ENCODE assay signal across 20 cellular contexts in the genomic region with DNA sequence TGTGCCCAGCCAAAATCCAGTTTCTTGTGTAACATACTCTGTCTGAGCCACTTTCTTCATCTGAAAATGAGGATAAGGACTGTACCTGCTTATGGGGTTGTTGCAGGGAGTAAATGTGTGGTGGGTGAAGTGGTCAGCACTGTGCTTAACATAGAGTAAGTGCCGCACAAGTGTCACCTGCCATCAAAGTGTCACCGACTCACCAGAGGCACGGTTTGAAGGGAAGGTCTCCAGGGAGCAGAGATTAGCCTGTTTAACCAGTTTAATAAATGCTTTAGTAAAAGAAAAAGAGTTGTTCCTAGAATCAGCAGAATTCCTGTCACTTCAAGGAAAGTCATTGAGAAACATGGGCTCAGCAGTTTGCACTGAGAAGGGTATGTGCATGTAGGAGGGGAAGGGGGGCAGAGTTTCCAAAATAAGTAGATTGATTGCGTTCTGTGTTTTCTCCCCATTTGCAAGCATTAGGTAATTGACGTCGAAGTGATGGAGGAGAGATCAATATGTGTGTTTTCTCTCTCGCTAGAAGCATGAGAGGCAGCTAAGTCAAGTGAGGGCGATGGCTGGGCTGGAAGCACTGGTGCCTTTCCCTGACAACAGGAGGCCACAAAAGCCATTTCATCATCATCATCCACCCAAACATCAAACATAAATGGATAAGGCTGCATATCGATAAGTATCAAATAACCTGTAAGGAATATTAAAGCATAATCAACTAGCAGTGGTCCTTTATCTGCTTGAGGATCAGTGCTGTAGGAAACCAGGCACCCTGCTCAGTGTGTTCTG. TPM values are rescaled to one million over a fixed set of nuclear protein-coding genes. Genes with fewer than 3 reads are reported as not detected.
DNase-seq lines count a peak whose midpoint lies in the region; ATAC-seq, FAIRE-seq and TF ChIP-seq lines count a peak whose summit lies in the region.
"Had no signal": no experiment of that assay in that cellular context is flagged by ENCODE, and none has a peak within 500 bp of the region (broad histone marks: within the 10 kb centered on the region; RNA-seq: fewer than 3 reads in every experiment).

No MANE protein-coding gene starts in this region.

- H3K79me2 ChIP-seq in HepG2 (ENCODE audit: insufficient read depth, low read length) = no peaks in the 10 kb centered on the region
- H3K79me2 ChIP-seq in parathyroid adenoma = no peaks in the 10 kb centered on the region

- TF ChIP-seq CTCF in cardiac muscle cell (IDR thresholded peaks at IDR 0.05; ENCODE audit: low read depth, low read length) (no peak), HepG2 (CRISPR knock-in tag; IDR thresholded peaks at IDR 0.05) (no peak), parathyroid adenoma (IDR thresholded peaks at IDR 0.05) (no peak)

- ATAC-seq in left cardiac atrium = no peak
- no peak for ATAC-seq in HepG2
- ATAC-seq: HCT116, Right ventricle myocardium inferior had no signal

- peaks cover 38% of the 10 kb centered on the region for H3K4me1 ChIP-seq in cardiac muscle cell (ENCODE audit: low read depth)
- peaks cover 64% of the 10 kb centered on the region for H3K4me1 ChIP-seq in HepG2 (ENCODE audit: insufficient read depth, low read length)
- H3K4me1 ChIP-seq in parathyroid adenoma = peaks cover 7% of the 10 kb centered on the region
- H3K4me1 ChIP-seq: BE2C had no signal

- no peak for TF ChIP-seq EP300 in HepG2 (IDR thresholded peaks at IDR 0.05; ENCODE audit: low read depth in 2 of 2, low read length in 2 of 2)
- TF ChIP-seq EP300 in HepG2 (CRISPR knock-in tag; IDR thresholded peaks at IDR 0.05; ENCODE audit: borderline replicate concordance) = no peak

- in situ Hi-C loops in HepG2 (cut with HindIII; ENCODE audit: extremely low pct_ligation_motif_present, low pct_unique_long_range_greater_than_20kb) = no loop called here

- no peaks in the 10 kb centered on the region for H3K27me3 ChIP-seq in cardiac muscle cell
- no peaks in the 10 kb centered on the region for H3K27me3 ChIP-seq in HepG2 (ENCODE audit: control insufficient read depth in 1 of 2, insufficient read depth in 2 of 2, low read length in 2 of 2)
- no peaks in the 10 kb centered on the region for H3K27me3 ChIP-seq in parathyroid adenoma (ENCODE audit: control insufficient read depth, insufficient read depth, low read length)

- CTCF ChIA-PET in HepG2 (lab: Yijun Ruan, JAX; ENCODE audit: low intra/inter-chr PET ratio, low total read pairs) = no interaction called here

- no TSS peak for BruUV-seq in HepG2 (replicated peaks; lab: Mats Ljungman, UMichigan)

- H3K9ac ChIP-seq in HepG2 (ENCODE audit: insufficient read depth, low read depth, low read length) (no peak overlapping the region), parathyroid adenoma (no peak overlapping the region)
- H3K9ac ChIP-seq: GM23248 had no signal

- intact Hi-C loops in left cardiac atrium (cut with DNase I) = no loop called here
- intact Hi-C loops in HepG2 (cut with micrococcal nuclease; ENCODE audit: unreplicated experiment) = no loop called here
- intact Hi-C loops in cardiac septum (cut with DNase I) = no loop called here

- H3K4me2 ChIP-seq in HepG2 (ENCODE audit: low read depth, low read length) (no peak overlapping the region), parathyroid adenoma (ENCODE audit: low read length) (peak overlapping the region; percentile 44)

- H3K27ac ChIP-seq in cardiac muscle cell (peak overlapping the region; percentile 38), HepG2 (ENCODE audit: extremely low read length, insufficient read depth, low read length) (no peak overlapping the region), parathyroid adenoma (no peak overlapping the region)
- H3K27ac ChIP-seq: GM23248 had no signal

- H3K4me3 ChIP-seq in cardiac muscle cell (no peak overlapping the region), HepG2 (replicated peaks in 1 of 3; ENCODE audit: insufficient read depth in 1 of 3, low read depth in 2 of 3, low read length in 3 of 3) (no peak overlapping the region), parathyroid adenoma (ENCODE audit: low read depth, low read length) (no peak overlapping the region)
- H3K4me3 ChIP-seq: GM23248 had no signal

- no peak for FAIRE-seq in HepG2 (lab: Jason Lieb, UNC)
- FAIRE-seq: D721Med, G401.6 had no signal

- DNase-seq in cardiac muscle cell (ENCODE audit: low read depth in 1 of 2, low spot score in 1 of 2) = peak in 1 of 2 donors; percentile 57
- no peak for DNase-seq in left cardiac atrium
- no peak for DNase-seq in HepG2 (ENCODE audit: low spot score)
- no peak for DNase-seq in NCI-H1092 (lab: John Stamatoyannopoulos, UW)
- DNase-seq in NCI-H446 (lab: John Stamatoyannopoulos, UW) = no peak
- no peak for DNase-seq in cardiac septum (ENCODE audit: low spot score)
- DNase-seq in activated T-cell treated with anti-CD3 and anti-CD28 coated beads, Interleukin-2, amount 50 U/mL, for 48 hours = no peak
- DNase-seq: 8988T; BE2C; CD4-positive, alpha-beta T cell; DMS79 treated with DMSO at 0.1 percent for 48 hours; GM23248; NCI-H1417; NCI-H187 treated with DMSO at 0.1 percent for 48 hours; NCI-H2171 treated with DMSO at 0.1 percent for 48 hours had no signal

- WGBS in HepG2 (ENCODE audit: low lambda C conversion rate) = 81% methylated on average over 9 of the region's 9 CpGs

- H4K20me1 ChIP-seq in HepG2 (ENCODE audit: insufficient read depth, low read length) = no peaks in the 10 kb centered on the region

- H2AFZ ChIP-seq in HepG2 (ENCODE audit: low read length) (no peak overlapping the region), parathyroid adenoma (peak overlapping the region; percentile 35)
- H2AFZ ChIP-seq: GM23248 had no signal

- POLR2A ChIA-PET in HepG2 (lab: Yijun Ruan, JAX) = no interaction called here

- no peak for TF ChIP-seq RAD21 in HepG2 (CRISPR knock-in tag; IDR thresholded peaks at IDR 0.05)

- no peak for TF ChIP-seq POLR2A in HepG2 (IDR thresholded peaks at IDR 0.05; ENCODE audit: insufficient read depth in 1 of 2, low read depth in 2 of 2, low read length in 2 of 2)

- H3K36me3 ChIP-seq in cardiac muscle cell (no peaks in the 10 kb centered on the region), HepG2 (replicated peaks in 1 of 2; ENCODE audit: control insufficient read depth in 1 of 2, insufficient read depth in 2 of 2, low read length in 2 of 2) (no peaks in the 10 kb centered on the region; a peak in 1 of 5 replicates), parathyroid adenoma (ENCODE audit: control insufficient read depth, insufficient read depth, low read length) (no peaks in the 10 kb centered on the region)
- H3K36me3 ChIP-seq: BE2C had no signal

- no peaks in the 10 kb centered on the region for H3K9me3 ChIP-seq in cardiac muscle cell (ENCODE audit: low read depth)
- H3K9me3 ChIP-seq in HepG2 (ENCODE audit: low read length) = no peaks in the 10 kb centered on the region
- no peaks in the 10 kb centered on the region for H3K9me3 ChIP-seq in parathyroid adenoma (ENCODE audit: control insufficient read depth, low read length)
- H3K9me3 ChIP-seq: BE2C had no signal

TF ChIP-seq in HepG2, 621 proteins besides CTCF, POLR2A, EP300 and RAD21:
- TF ChIP-seq ZMYM4 (CRISPR knock-in tag; IDR thresholded peaks at IDR 0.05) = 0 out of 2 replicates have a peak, but pooled peaks have one; percentile 6
- 0 out of 2 replicates have a peak, but pooled peaks have one; percentile 20 for TF ChIP-seq ONECUT2 (CRISPR knock-in tag; IDR thresholded peaks at IDR 0.05)
- TF ChIP-seq SALL2 (CRISPR knock-in tag; IDR thresholded peaks at IDR 0.05) = 0 out of 2 replicates have a peak, but pooled peaks have one; percentile 50
- no peak for TF ChIP-seq ZC3H13 (CRISPR knock-in tag; IDR thresholded peaks at IDR 0.05)
- peak; percentile 51; the same call in 1 of the 2 replicates for TF ChIP-seq ZBTB33 (CRISPR knock-in tag; IDR thresholded peaks at IDR 0.05)
TF ChIP-seq in HepG2: peak in this region for 4.

RNA-seq across cellular contexts. Expression of gene FAM20A, which starts 19.1 kb away (rescaled TPM):
- total RNA-seq in cardiac muscle cell (15.7 and 15.9 TPM in 2 replicates), left cardiac atrium (1 to 10 TPM; 7.9 to 9.0 TPM), HepG2 (2016; rRNA removed; fragmentation: Illumina TruSeq; extraction: Trizol) (5.0 and 9.3 TPM in 2 replicates), cardiac septum (14.7 TPM)
- polyA plus RNA-seq in cardiac muscle cell (11.5 and 15.6 TPM in 2 replicates), HepG2 (2011; rRNA removed) (20.7 and 39.3 TPM in 2 replicates)
- 4.7 and 5.8 TPM in 2 replicates for total RNA-seq in HepG2 (2016; cell fraction: cytosol; rRNA removed; fragmentation: Illumina TruSeq; extraction: Trizol; ENCODE audit: low read depth)
- total RNA-seq in HepG2 (2016; cell fraction: insoluble cytoplasmic fraction; rRNA removed; fragmentation: Illumina TruSeq; extraction: Trizol) = 5.3 and 8.6 TPM in 2 replicates
- total RNA-seq in HepG2 (2016; cell fraction: membrane; rRNA removed; fragmentation: Illumina TruSeq; extraction: Trizol) = 7.1 and 8.8 TPM in 2 replicates
- 13.0 and 14.7 TPM in 2 replicates for total RNA-seq in HepG2 (2016; cell fraction: nucleus; rRNA removed; fragmentation: Illumina TruSeq; extraction: Trizol)
- polyA plus RNA-seq in HepG2 (2011; cell fraction: cytosol; rRNA removed) = 9.9 and 13.9 TPM in 2 replicates
- 83.2 and 124 TPM in 2 replicates for polyA plus RNA-seq in HepG2 (2011; cell fraction: nucleus; rRNA removed)
- polyA plus RNA-seq in HepG2 (2012) = 26.8 and 56.7 TPM in 2 replicates
- 6.1 and 7.0 TPM in 2 replicates for polyA plus RNA-seq in HepG2 (2016; cell fraction: cytosol; fragmentation: Illumina TruSeq; extraction: Trizol; ENCODE audit: low read depth)
- polyA plus RNA-seq in HepG2 (2016; cell fraction: insoluble cytoplasmic fraction; fragmentation: Illumina TruSeq; extraction: Trizol; ENCODE audit: low read depth) = 7.0 and 9.7 TPM in 2 replicates
- polyA plus RNA-seq in HepG2 (2016; cell fraction: membrane; fragmentation: Illumina TruSeq; extraction: Trizol; ENCODE audit: low read depth) = 8.2 and 9.0 TPM in 2 replicates
- polyA plus RNA-seq in HepG2 (2016; cell fraction: nucleus; fragmentation: Illumina TruSeq; extraction: Trizol; ENCODE audit: insufficient read depth, low read depth) = 32.0 and 32.1 TPM in 2 replicates
- polyA minus RNA-seq in HepG2 (2011; rRNA and poly(A)+ RNA removed; ENCODE audit: low replicate concordance) = 13.8 TPM in 1 of 2 replicates, not detected in the other
- polyA minus RNA-seq in HepG2 (2011; cell fraction: cytosol; rRNA and poly(A)+ RNA removed) = 5.8 and 15.1 TPM in 2 replicates
- 26.8 and 40.7 TPM in 2 replicates for polyA minus RNA-seq in HepG2 (2011; cell fraction: nucleus; rRNA and poly(A)+ RNA removed)
- total RNA-seq: CD4-positive, alpha-beta T cell had no signal
